26 cellular contexts compared by ENCODE assay signal in the genomic region with DNA sequence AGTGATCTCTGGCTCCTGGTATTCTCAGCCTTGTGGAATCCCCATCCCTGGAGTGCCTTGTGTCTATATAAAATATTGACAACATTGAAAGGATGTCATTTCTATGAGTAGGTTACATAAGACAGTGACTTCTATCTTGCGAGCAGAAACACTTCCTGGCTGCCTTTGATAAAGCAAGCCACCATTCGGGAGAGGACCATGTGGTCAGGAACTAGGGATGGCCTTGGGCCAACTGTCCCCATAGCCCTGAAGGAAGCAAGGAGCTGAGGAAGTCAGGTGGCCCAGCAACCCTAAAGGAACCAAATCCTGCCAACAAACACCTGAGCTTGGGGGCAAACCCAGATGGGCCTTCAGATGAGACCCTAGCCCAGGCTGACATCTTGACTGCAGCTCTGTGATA.
"Had no signal": no experiment of that assay in that cellular context is flagged by ENCODE, and none has a peak within 500 bp of the region (broad histone marks: within the 10 kb centered on the region; RNA-seq: fewer than 3 reads in every experiment).

No MANE protein-coding gene starts in this region.

- H2AFZ ChIP-seq: hepatocyte, parathyroid adenoma had no signal

- H3K36me3 ChIP-seq: esophagus muscularis mucosa, gastroesophageal sphincter, heart left ventricle, right atrium auricular region, stomach, thyroid gland, vagina had no signal

- H3K27ac Mint-ChIP-seq: naive thymus-derived CD8-positive, alpha-beta T cell; progenitor cell of endocrine pancreas; stimulated activated effector memory CD8-positive, alpha-beta T cell treated with anti-CD3 and anti-CD28 coated beads, Interleukin-12 subunit alpha, Interleukin-12 subunit beta, amount 100 ng/mL, for 72 hours had no signal

- H3K27ac ChIP-seq: coronary artery, esophagus muscularis mucosa, foreskin keratinocyte, gastroesophageal sphincter, heart left ventricle, hepatocyte, parathyroid adenoma, right atrium auricular region, stomach, thyroid gland, vagina had no signal

- H3K9me3 ChIP-seq: thyroid gland, vagina had no signal

- H3K9ac ChIP-seq: parathyroid adenoma had no signal

- H3K4me1 ChIP-seq: foreskin keratinocyte, gastroesophageal sphincter, parathyroid adenoma, right atrium auricular region, vagina had no signal

- H3K79me2 ChIP-seq: hepatocyte, parathyroid adenoma had no signal

- DNase-seq: dermis blood vessel endothelial cell; effector memory CD4-positive, alpha-beta T cell; foreskin keratinocyte; heart left ventricle; kidney; mesendoderm; naive thymus-derived CD8-positive, alpha-beta T cell; stimulated activated CD4-positive, alpha-beta T cell treated with anti-CD3 and anti-CD28 coated beads, Interleukin-12 subunit alpha, Interleukin-12 subunit beta, amount 100 ng/mL, for 4 hours; stimulated activated CD4-positive, alpha-beta T cell treated with anti-CD3 and anti-CD28 coated beads, Interleukin-1b, Interleukin-23, amount 100 ng/mL, for 48 hours; stimulated activated CD4-positive, alpha-beta T cell treated with anti-CD3 and anti-CD28 coated beads, Interleukin-4, amount 100 ng/mL, for 24 hours; stimulated activated naive CD4-positive, alpha-beta T cell treated with Interleukin-2 at 50 U/mL for 16 hours; stomach; thyroid gland; trophoblast cell had no signal

- H3K4me3 Mint-ChIP-seq: naive thymus-derived CD8-positive, alpha-beta T cell; stimulated activated effector memory CD8-positive, alpha-beta T cell treated with anti-CD3 and anti-CD28 coated beads, Interleukin-12 subunit alpha, Interleukin-12 subunit beta, amount 100 ng/mL, for 72 hours had no signal

- H3K4me2 ChIP-seq: hepatocyte, smooth muscle cell had no signal

- H3K36me3 Mint-ChIP-seq: stimulated activated effector memory CD8-positive, alpha-beta T cell treated with anti-CD3 and anti-CD28 coated beads, Interleukin-12 subunit alpha, Interleukin-12 subunit beta, amount 100 ng/mL, for 72 hours had no signal

- FAIRE-seq: endothelial cell of umbilical vein, kidney had no signal

- H3K4me3 ChIP-seq: coronary artery, esophagus muscularis mucosa, gastroesophageal sphincter, heart left ventricle, hepatocyte, lung, right atrium auricular region, smooth muscle cell, stomach, thyroid gland, vagina had no signal

- H3K27me3 ChIP-seq: esophagus muscularis mucosa, foreskin keratinocyte, gastroesophageal sphincter, heart left ventricle, hepatocyte, right atrium auricular region, stomach, thyroid gland, vagina had no signal
